ENCODE assay signal across 25 cellular contexts in the genomic region with DNA sequence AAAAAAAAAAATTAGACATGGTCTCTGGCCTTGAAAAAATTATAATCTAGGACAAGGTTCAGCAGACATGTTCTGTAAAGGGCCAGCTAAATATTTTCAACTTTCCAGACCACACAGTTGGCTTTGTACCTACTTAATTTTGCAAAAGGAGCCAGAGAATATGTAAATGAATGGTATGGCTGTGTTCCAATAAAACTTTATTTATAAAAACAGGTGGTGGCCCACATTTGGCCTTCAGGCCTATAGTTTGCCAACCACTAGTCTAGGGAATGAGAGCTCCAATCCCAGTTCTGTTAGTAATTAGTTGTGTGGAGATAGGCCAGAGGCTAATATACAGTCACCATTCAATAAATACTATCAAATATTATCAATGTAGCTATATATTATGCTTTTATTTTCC.
"Had no signal": no experiment of that assay in that cellular context is flagged by ENCODE, and none has a peak within 500 bp of the region (broad histone marks: within the 10 kb centered on the region; RNA-seq: fewer than 3 reads in every experiment).

No MANE protein-coding gene starts in this region.

- H3K4me1 ChIP-seq: left ventricle myocardium inferior, right atrium auricular region, spleen, suprapubic skin, tibial artery, upper lobe of right lung had no signal

- H3K27ac ChIP-seq: hepatocyte, left ventricle myocardium inferior, ovary, right atrium auricular region, spleen, suprapubic skin, thoracic aorta, tibial artery, upper lobe of right lung had no signal

- DNase-seq: islet precursor cell; left ventricle myocardium inferior; mesendoderm; midbrain; naive thymus-derived CD4-positive, alpha-beta T cell; ovary; small intestine; spleen; stimulated activated CD4-positive, alpha-beta T cell treated with anti-CD3 and anti-CD28 coated beads, Interleukin-4, amount 100 ng/mL, for 24 hours; stimulated activated naive CD4-positive, alpha-beta T cell; tibial artery; trophoblast cell; upper lobe of right lung had no signal

- H3K4me3 Mint-ChIP-seq: naive thymus-derived CD4-positive, alpha-beta T cell; natural killer cell treated with Interleukin-12 subunit alpha and Interleukin-12 subunit beta and Interleukin-15 and Interleukin-18, amount 100 ng/mL, for 72 hours; stimulated activated effector memory CD8-positive, alpha-beta T cell treated with anti-CD3 and anti-CD28 coated beads, Interleukin-12 subunit alpha, Interleukin-12 subunit beta, amount 100 ng/mL, for 72 hours; stimulated activated naive CD8-positive, alpha-beta T cell treated with anti-CD3 and anti-CD28 coated beads, Interleukin-15, Interleukin-2, amounts not matched to agents 100 ng/mL and 50 ng/mL, for 24 hours had no signal

- H3K36me3 Mint-ChIP-seq: natural killer cell treated with Interleukin-12 subunit alpha and Interleukin-12 subunit beta and Interleukin-15 and Interleukin-18, amount 100 ng/mL, for 72 hours; stimulated activated effector memory CD8-positive, alpha-beta T cell treated with anti-CD3 and anti-CD28 coated beads, Interleukin-12 subunit alpha, Interleukin-12 subunit beta, amount 100 ng/mL, for 72 hours had no signal

- H3K4me1 Mint-ChIP-seq: stimulated activated effector memory CD8-positive, alpha-beta T cell treated with anti-CD3 and anti-CD28 coated beads, Interleukin-12 subunit alpha, Interleukin-12 subunit beta, amount 100 ng/mL, for 72 hours had no signal

- H3K4me2 ChIP-seq: hepatocyte had no signal

- H3K9me3 Mint-ChIP-seq: naive thymus-derived CD4-positive, alpha-beta T cell; natural killer cell treated with Interleukin-12 subunit alpha and Interleukin-12 subunit beta and Interleukin-15 and Interleukin-18, amount 100 ng/mL, for 72 hours; stimulated activated effector memory CD8-positive, alpha-beta T cell treated with anti-CD3 and anti-CD28 coated beads, Interleukin-12 subunit alpha, Interleukin-12 subunit beta, amount 100 ng/mL, for 72 hours; stimulated activated naive CD8-positive, alpha-beta T cell treated with anti-CD3 and anti-CD28 coated beads, Interleukin-15, Interleukin-2, amounts not matched to agents 100 ng/mL and 50 ng/mL, for 24 hours had no signal

- H3K27me3 ChIP-seq: hepatocyte, ovary, right atrium auricular region, spleen, suprapubic skin had no signal

- H2AFZ ChIP-seq: hepatocyte had no signal

- H3K79me2 ChIP-seq: hepatocyte had no signal

- H3K27me3 Mint-ChIP-seq: naive thymus-derived CD4-positive, alpha-beta T cell; natural killer cell treated with Interleukin-12 subunit alpha and Interleukin-12 subunit beta and Interleukin-15 and Interleukin-18, amount 100 ng/mL, for 72 hours; stimulated activated naive CD8-positive, alpha-beta T cell treated with anti-CD3 and anti-CD28 coated beads, Interleukin-15, Interleukin-2, amounts not matched to agents 100 ng/mL and 50 ng/mL, for 24 hours had no signal

- H3K27ac Mint-ChIP-seq: natural killer cell treated with Interleukin-12 subunit alpha and Interleukin-12 subunit beta and Interleukin-15 and Interleukin-18, amount 100 ng/mL, for 72 hours; progenitor cell of endocrine pancreas; stimulated activated effector memory CD8-positive, alpha-beta T cell treated with anti-CD3 and anti-CD28 coated beads, Interleukin-12 subunit alpha, Interleukin-12 subunit beta, amount 100 ng/mL, for 72 hours had no signal

- FAIRE-seq: small intestine, urothelium cell line had no signal

- ATAC-seq: mucosa of descending colon; naive thymus-derived CD4-positive, alpha-beta T cell; natural killer cell treated with Interleukin-12 subunit alpha and Interleukin-12 subunit beta and Interleukin-15 and Interleukin-18, amount 100 ng/mL, for 72 hours; sciatic nerve; stimulated activated effector memory CD8-positive, alpha-beta T cell treated with anti-CD3 and anti-CD28 coated beads, Interleukin-12 subunit alpha, Interleukin-12 subunit beta, amount 100 ng/mL, for 72 hours; upper lobe of right lung had no signal

- H3K36me3 ChIP-seq: left ventricle myocardium inferior, ovary, right atrium auricular region, spleen, thoracic aorta, tibial artery, upper lobe of right lung had no signal

- H3K4me3 ChIP-seq: hepatocyte, left ventricle myocardium inferior, lung, mucosa of descending colon, ovary, right atrium auricular region, spleen, suprapubic skin, thoracic aorta, tibial artery, upper lobe of right lung had no signal

- H3K9me3 ChIP-seq: left ventricle myocardium inferior, mucosa of descending colon, ovary, right atrium auricular region, spleen, suprapubic skin, thoracic aorta, tibial artery, upper lobe of right lung had no signal
